Comparison of ENCODE assay signal across 16 cellular contexts in the genomic region with DNA sequence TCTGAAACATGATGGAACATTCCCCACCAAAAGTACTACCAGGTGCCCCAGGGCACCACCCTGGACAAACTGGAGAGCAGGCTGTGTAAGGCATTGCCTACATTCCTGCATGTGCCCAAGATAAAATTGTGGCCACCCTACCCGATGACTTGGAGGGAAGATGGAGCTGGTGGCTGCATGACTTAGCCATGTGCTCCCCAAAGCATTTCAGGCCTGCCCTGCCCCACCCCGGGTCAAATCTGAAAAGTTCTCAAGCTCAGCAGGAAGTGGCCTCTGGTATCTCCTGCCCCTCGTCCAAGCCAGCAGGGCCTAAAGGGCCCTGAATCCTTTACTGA. TPM values are rescaled to one million over a fixed set of nuclear protein-coding genes. Genes with fewer than 3 reads are reported as not detected.
A peak's percentile ranks its signal among the peaks of the same experiment; 100 is the strongest.
DNase-seq lines count a peak whose midpoint lies in the region; FAIRE-seq and TF ChIP-seq lines count a peak whose summit lies in the region.
"Had no signal": no experiment of that assay in that cellular context is flagged by ENCODE, and none has a peak within 500 bp of the region (broad histone marks: within the 10 kb centered on the region; RNA-seq: fewer than 3 reads in every experiment).

No MANE protein-coding gene starts in this region.

- H3K4me3 ChIP-seq in right atrium auricular region: no peak overlapping the region
- H3K4me3 ChIP-seq in mucosa of rectum (ENCODE audit: low read length in 2 of 2): no peak overlapping the region
- H3K4me3 ChIP-seq: esophagus muscularis mucosa had no signal

- DNase-seq in right atrium auricular region (ENCODE audit: low spot score) (no peak), cardiac septum (ENCODE audit: low spot score) (no peak), type B pancreatic cell (ENCODE audit: extremely low spot score, unreplicated experiment) (no peak), NCI-H2107 treated with DMSO at 0.1 percent for 48 hours (lab: John Stamatoyannopoulos, UW; ENCODE audit: unreplicated experiment) (no peak), D721Med (ENCODE audit: insufficient read length, low spot score) (no peak)
- DNase-seq in activated T-helper 1 cell treated with anti-CD3 and anti-CD28 coated beads, Interleukin-12 subunit alpha, Interleukin-12 subunit beta, Interleukin-2, Interleukin-4 antibody, amounts not matched to agents 30 ng/mL and 10 ng/mL and 1 ng/mL, durations not matched to agents 14 hours and 24 hours and 36 hours (ENCODE audit: low spot score): no peak
- DNase-seq in stimulated activated naive CD4-positive, alpha-beta T cell treated with Interleukin-2 at 50 U/mL for 16 hours (lab: John Stamatoyannopoulos, UW): no peak
- DNase-seq: AML-193, DMS53, hippocampal formation, NCI-H2171, nucleus accumbens had no signal

- no peak for FAIRE-seq in D721Med (lab: Jason Lieb, UNC)
- FAIRE-seq: HTR-8/SVneo had no signal

- no peaks in the 10 kb centered on the region for H3K9me3 Mint-ChIP-seq in activated T-helper 1 cell treated with anti-CD3 and anti-CD28 coated beads, Interleukin-12 subunit alpha, Interleukin-12 subunit beta, Interleukin-2, Interleukin-4 antibody, amounts not matched to agents 30 ng/mL and 10 ng/mL and 1 ng/mL, durations not matched to agents 14 hours and 24 hours and 36 hours
- no peaks in the 10 kb centered on the region for H3K9me3 Mint-ChIP-seq in type B pancreatic cell

- H3K27ac ChIP-seq in right atrium auricular region (peak overlapping the region; percentile 8 to 27), mucosa of rectum (ENCODE audit: low read depth in 2 of 2, low read length in 2 of 2) (peak overlapping the region; percentile 24 to 56)
- H3K27ac ChIP-seq: esophagus muscularis mucosa had no signal

- H3K9me3 ChIP-seq in right atrium auricular region (peaks cover 0 to 5% of the 10 kb centered on the region in 2 donors), mucosa of rectum (ENCODE audit: control insufficient read depth in 2 of 2, low read length in 2 of 2) (no peaks in the 10 kb centered on the region)
- H3K9me3 ChIP-seq: esophagus muscularis mucosa had no signal

- no peak overlapping the region for H3K9ac ChIP-seq in mucosa of rectum (ENCODE audit: low read depth in 1 of 2, low read length in 2 of 2)

- peak overlapping the region; percentile 84 for H3K4me3 Mint-ChIP-seq in activated T-helper 1 cell treated with anti-CD3 and anti-CD28 coated beads, Interleukin-12 subunit alpha, Interleukin-12 subunit beta, Interleukin-2, Interleukin-4 antibody, amounts not matched to agents 30 ng/mL and 10 ng/mL and 1 ng/mL, durations not matched to agents 14 hours and 24 hours and 36 hours
- no peak overlapping the region for H3K4me3 Mint-ChIP-seq in type B pancreatic cell
- H3K4me3 Mint-ChIP-seq: WTC11 had no signal

- peaks cover 94% of the 10 kb centered on the region for H3K36me3 Mint-ChIP-seq in activated T-helper 1 cell treated with anti-CD3 and anti-CD28 coated beads, Interleukin-12 subunit alpha, Interleukin-12 subunit beta, Interleukin-2, Interleukin-4 antibody, amounts not matched to agents 30 ng/mL and 10 ng/mL and 1 ng/mL, durations not matched to agents 14 hours and 24 hours and 36 hours (ENCODE audit: low read depth)
- no peaks in the 10 kb centered on the region for H3K36me3 Mint-ChIP-seq in type B pancreatic cell
- H3K36me3 Mint-ChIP-seq: WTC11 had no signal

- intact Hi-C loops in cardiac septum (cut with DNase I): no loop called here
- intact Hi-C loops in activated T-helper 1 cell treated with anti-CD3 and anti-CD28 coated beads, Interleukin-12 subunit alpha, Interleukin-12 subunit beta, Interleukin-2, Interleukin-4 antibody, amounts not matched to agents 30 ng/mL and 10 ng/mL and 1 ng/mL, durations not matched to agents 14 hours and 24 hours and 36 hours (cut with micrococcal nuclease): loop anchor here (1.0 to 10.0 kb wide), 6 partner anchors 8 to 902 kb away; a partner anchor contains a TSS

- H3K4me1 ChIP-seq in right atrium auricular region: no peaks in the 10 kb centered on the region
- H3K4me1 ChIP-seq in mucosa of rectum (ENCODE audit: control insufficient read depth in 2 of 2, insufficient read depth in 2 of 2, low read length in 2 of 2): no peaks in the 10 kb centered on the region

- H3K36me3 ChIP-seq in right atrium auricular region (no peaks in the 10 kb centered on the region), mucosa of rectum (ENCODE audit: control insufficient read depth in 2 of 2, insufficient read depth in 2 of 2, low read length in 2 of 2) (no peaks in the 10 kb centered on the region)
- H3K36me3 ChIP-seq: esophagus muscularis mucosa had no signal

- no peak for TF ChIP-seq CTCF in right atrium auricular region (IDR thresholded peaks at IDR 0.05)
- no peak for TF ChIP-seq CTCF in type B pancreatic cell (conservative IDR thresholded peaks at IDR 0.05)
- TF ChIP-seq CTCF in D721Med (IDR thresholded peaks at IDR 0.05; ENCODE audit: insufficient read depth, missing control alignments): no peak

- peaks cover 3% of the 10 kb centered on the region for H3K27me3 Mint-ChIP-seq in activated T-helper 1 cell treated with anti-CD3 and anti-CD28 coated beads, Interleukin-12 subunit alpha, Interleukin-12 subunit beta, Interleukin-2, Interleukin-4 antibody, amounts not matched to agents 30 ng/mL and 10 ng/mL and 1 ng/mL, durations not matched to agents 14 hours and 24 hours and 36 hours (ENCODE audit: insufficient read depth)
- no peaks in the 10 kb centered on the region for H3K27me3 Mint-ChIP-seq in type B pancreatic cell

- H3K27me3 ChIP-seq in right atrium auricular region: no peaks in the 10 kb centered on the region
- H3K27me3 ChIP-seq in mucosa of rectum (ENCODE audit: control insufficient read depth in 2 of 2, insufficient read depth in 2 of 2, low read length in 2 of 2): no peaks in the 10 kb centered on the region
- H3K27me3 ChIP-seq: esophagus muscularis mucosa had no signal

- peaks cover 84% of the 10 kb centered on the region for H3K4me1 Mint-ChIP-seq in activated T-helper 1 cell treated with anti-CD3 and anti-CD28 coated beads, Interleukin-12 subunit alpha, Interleukin-12 subunit beta, Interleukin-2, Interleukin-4 antibody, amounts not matched to agents 30 ng/mL and 10 ng/mL and 1 ng/mL, durations not matched to agents 14 hours and 24 hours and 36 hours (ENCODE audit: low read depth)
- H3K4me1 Mint-ChIP-seq in type B pancreatic cell (ENCODE audit: unreplicated experiment): peaks cover 23% of the 10 kb centered on the region

- H3K27ac Mint-ChIP-seq in activated T-helper 1 cell treated with anti-CD3 and anti-CD28 coated beads, Interleukin-12 subunit alpha, Interleukin-12 subunit beta, Interleukin-2, Interleukin-4 antibody, amounts not matched to agents 30 ng/mL and 10 ng/mL and 1 ng/mL, durations not matched to agents 14 hours and 24 hours and 36 hours: peak overlapping the region; percentile 100
- peak overlapping the region; percentile 72 for H3K27ac Mint-ChIP-seq in type B pancreatic cell
- H3K27ac Mint-ChIP-seq: WTC11 had no signal

RNA-seq across cellular contexts. Expression of a gene that starts 8.5 kb away (rescaled TPM):
- total RNA-seq in right atrium auricular region: 1 to 10 TPM in 1 of 2 donors, under 1 TPM in 1; 0.26 to 1.6 TPM
- 0.75 TPM for total RNA-seq in cardiac septum
- total RNA-seq in activated T-helper 1 cell treated with anti-CD3 and anti-CD28 coated beads, Interleukin-12 subunit alpha, Interleukin-12 subunit beta, Interleukin-2, Interleukin-4 antibody, amounts not matched to agents 30 ng/mL and 10 ng/mL and 1 ng/mL, durations not matched to agents 14 hours and 24 hours and 36 hours: 651 and 685 TPM in 2 replicates
- 0.17 TPM in 1 of 2 replicates, not detected in the other for total RNA-seq in type B pancreatic cell (ENCODE audit: low replicate concordance)

Comparison
In these comparisons a context has a peak if more than half of its experiments do, and no peak if none do; other contexts are left out.
1. RNA of a gene that starts 8.5 kb away (total RNA-seq): 651 to 685 TPM in activated T-helper 1 cell treated with anti-CD3 and anti-CD28 coated beads, Interleukin-12 subunit alpha, Interleukin-12 subunit beta, Interleukin-2, Interleukin-4 antibody, amounts not matched to agents 30 ng/mL and 10 ng/mL and 1 ng/mL, durations not matched to agents 14 hours and 24 hours and 36 hours; 0.26 to 1.6 TPM in right atrium auricular region, 0.75 TPM in cardiac septum (single experiment) and 0.17 TPM in type B pancreatic cell; every median in the first group is over 100 times any median in the second.